Comparison of ENCODE assay signal across 32 cellular contexts in genomic region chr22:20304646-20305045, GRCh38. TPM values are rescaled to one million over a fixed set of nuclear protein-coding genes. Genes with fewer than 3 reads are reported as not detected.
"Had no signal": no experiment of that assay in that cellular context is flagged by ENCODE, and none has a peak within 500 bp of the region (broad histone marks: within the 10 kb centered on the region; RNA-seq: fewer than 3 reads in every experiment).

No MANE protein-coding gene starts in this region.

- H3K27me3 Mint-ChIP-seq: T-helper 17 cell had no signal

- H3K4me3 ChIP-seq: ascending aorta, breast epithelium, colonic mucosa, esophagus squamous epithelium, gastroesophageal sphincter had no signal

- H3K27me3 ChIP-seq: ascending aorta had no signal

- H3K36me3 ChIP-seq: ascending aorta, breast epithelium, colonic mucosa, esophagus squamous epithelium, gastroesophageal sphincter, WERI-Rb-1 had no signal

- H3K36me3 Mint-ChIP-seq: activated CD4-positive, alpha-beta memory T cell treated with anti-CD3 and anti-CD28 coated beads for 36 hours; activated CD8-positive, alpha-beta memory T cell treated with anti-CD3 and anti-CD28 coated beads, Interleukin-2, amount 10 ng/mL, durations not matched to agents 7 days and 5 days; activated naive CD4-positive, alpha-beta T cell treated with anti-CD3 and anti-CD28 coated beads, Interleukin-2, amount 50 U/mL, for 72 hours; activated naive CD8-positive, alpha-beta T cell treated with anti-CD3 and anti-CD28 coated beads, Interleukin-2, amount 10 ng/mL, durations not matched to agents 7 days and 5 days; brain had no signal

- H3K4me3 Mint-ChIP-seq: activated B cell treated with CpG ODN at 0.5 μM for 24 hours; activated CD4-positive, alpha-beta memory T cell treated with anti-CD3 and anti-CD28 coated beads for 36 hours; activated CD8-positive, alpha-beta memory T cell treated with anti-CD3 and anti-CD28 coated beads, Interleukin-2, amount 10 ng/mL, durations not matched to agents 7 days and 5 days; activated CD8-positive, alpha-beta T cell treated with anti-CD3 and anti-CD28 coated beads, Interleukin-2, amount 10 ng/mL, durations not matched to agents 7 days and 5 days; activated naive CD4-positive, alpha-beta T cell treated with anti-CD3 and anti-CD28 coated beads for 36 hours; activated naive CD8-positive, alpha-beta T cell treated with anti-CD3 and anti-CD28 coated beads, Interleukin-2, amount 10 ng/mL, durations not matched to agents 7 days and 5 days; activated T-helper 1 cell treated with anti-CD3 and anti-CD28 coated beads, Interleukin-12 subunit alpha, Interleukin-12 subunit beta, Interleukin-2, Interleukin-4 antibody, amounts not matched to agents 30 ng/mL and 10 ng/mL and 1 ng/mL, durations not matched to agents 14 hours and 24 hours and 36 hours; brain; T-helper 17 cell; T-helper 2 cell treated with Interferon-gamma antibody and Interleukin-4, amounts not matched to agents 5 μg/mL and 100 μg/mL, for 36 hours had no signal

- FAIRE-seq: endometrium, endothelial cell of umbilical vein had no signal

- H3K9me3 ChIP-seq: ascending aorta, breast epithelium, colonic mucosa, esophagus squamous epithelium, gastroesophageal sphincter had no signal

- H3K4me1 ChIP-seq: breast epithelium had no signal

- ATAC-seq: activated CD4-positive, CD25-positive, alpha-beta regulatory T cell treated with anti-CD3 and anti-CD28 coated beads, Interleukin-2, amount 50 U/mL, for 24 hours; activated CD8-positive, alpha-beta memory T cell treated with anti-CD3 and anti-CD28 coated beads, Interleukin-2, amount 10 ng/mL, durations not matched to agents 7 days and 5 days; activated CD8-positive, alpha-beta T cell treated with anti-CD3 and anti-CD28 coated beads, Interleukin-2, amount 10 ng/mL, durations not matched to agents 7 days and 5 days; activated naive CD4-positive, alpha-beta T cell treated with anti-CD3 and anti-CD28 coated beads, Interleukin-2, amount 50 U/mL, for 72 hours; gastroesophageal sphincter; T-helper 17 cell had no signal

- DNase-seq: activated B cell treated with CpG ODN at 0.5 μM for 24 hours; activated CD4-positive, alpha-beta memory T cell treated with anti-CD3 and anti-CD28 coated beads for 36 hours; activated CD4-positive, alpha-beta T cell treated with anti-CD3 and anti-CD28 coated beads for 48 hours; activated CD8-positive, alpha-beta memory T cell treated with anti-CD3 and anti-CD28 coated beads, Interleukin-2, amount 10 ng/mL, durations not matched to agents 7 days and 5 days; activated CD8-positive, alpha-beta memory T cell treated with anti-CD3 and anti-CD28 coated beads, Interleukin-2, amount 50 U/mL, for 4 hours; activated CD8-positive, alpha-beta T cell treated with anti-CD3 and anti-CD28 coated beads, Interleukin-2, amount 10 ng/mL, durations not matched to agents 7 days and 5 days; activated effector memory CD4-positive, alpha-beta T cell treated with anti-CD3 and anti-CD28 coated beads, Interleukin-2, amount 50 U/mL, for 16 hours; activated naive CD4-positive, alpha-beta T cell treated with anti-CD3 and anti-CD28 coated beads for 36 hours; activated naive CD8-positive, alpha-beta T cell treated with anti-CD3 and anti-CD28 coated beads, Interleukin-2, amount 10 ng/mL, durations not matched to agents 7 days and 5 days; activated T-cell treated with anti-CD3 and anti-CD28 coated beads, Interleukin-2, amount 50 U/mL, for 1 hour; activated T-cell treated with anti-CD3 and anti-CD28 coated beads, Interleukin-2, amount 50 U/mL, for 48 hours; caudate nucleus; colonic mucosa; effector CD8-positive, alpha-beta T cell; esophagus squamous epithelium; foreskin melanocyte; T-helper 1 cell; T-helper 17 cell; T1000; WERI-Rb-1 had no signal

- H3K4me1 Mint-ChIP-seq: activated B cell treated with CpG ODN at 0.5 μM for 24 hours, T-helper 17 cell had no signal

- H3K27ac Mint-ChIP-seq: activated B cell treated with CpG ODN at 0.5 μM for 24 hours; activated CD4-positive, alpha-beta memory T cell treated with anti-CD3 and anti-CD28 coated beads for 36 hours; activated CD8-positive, alpha-beta memory T cell treated with anti-CD3 and anti-CD28 coated beads, Interleukin-2, amount 10 ng/mL, durations not matched to agents 7 days and 5 days; activated CD8-positive, alpha-beta T cell treated with anti-CD3 and anti-CD28 coated beads, Interleukin-2, amount 10 ng/mL, durations not matched to agents 7 days and 5 days; activated naive CD4-positive, alpha-beta T cell treated with anti-CD3 and anti-CD28 coated beads for 36 hours; activated naive CD4-positive, alpha-beta T cell treated with anti-CD3 and anti-CD28 coated beads, Interleukin-2, amount 50 U/mL, for 72 hours; activated naive CD8-positive, alpha-beta T cell treated with anti-CD3 and anti-CD28 coated beads, Interleukin-2, amount 10 ng/mL, durations not matched to agents 7 days and 5 days; activated T-helper 1 cell treated with anti-CD3 and anti-CD28 coated beads, Interleukin-12 subunit alpha, Interleukin-12 subunit beta, Interleukin-2, Interleukin-4 antibody, amounts not matched to agents 30 ng/mL and 10 ng/mL and 1 ng/mL, durations not matched to agents 14 hours and 24 hours and 36 hours; activated T-helper 2 cell treated with anti-CD3 and anti-CD28 coated beads, Interferon-gamma antibody, Interleukin-2, Interleukin-4, amounts not matched to agents 10 μg/mL and 5 μg/mL and 100 μg/mL, durations not matched to agents 14 hours and 24 hours and 36 hours; brain; T-helper 17 cell; T-helper 2 cell treated with Interferon-gamma antibody and Interleukin-4, amounts not matched to agents 5 μg/mL and 100 μg/mL, for 36 hours had no signal

- H3K9me3 Mint-ChIP-seq: activated B cell treated with CpG ODN at 0.5 μM for 24 hours; activated CD4-positive, alpha-beta memory T cell treated with anti-CD3 and anti-CD28 coated beads for 36 hours; activated naive CD4-positive, alpha-beta T cell treated with anti-CD3 and anti-CD28 coated beads for 36 hours; activated naive CD4-positive, alpha-beta T cell treated with anti-CD3 and anti-CD28 coated beads, Interleukin-2, amount 50 U/mL, for 72 hours; activated naive CD8-positive, alpha-beta T cell treated with anti-CD3 and anti-CD28 coated beads, Interleukin-2, amount 10 ng/mL, durations not matched to agents 7 days and 5 days; activated T-helper 1 cell treated with anti-CD3 and anti-CD28 coated beads, Interleukin-12 subunit alpha, Interleukin-12 subunit beta, Interleukin-2, Interleukin-4 antibody, amounts not matched to agents 30 ng/mL and 10 ng/mL and 1 ng/mL, durations not matched to agents 14 hours and 24 hours and 36 hours; activated T-helper 2 cell treated with anti-CD3 and anti-CD28 coated beads, Interferon-gamma antibody, Interleukin-2, Interleukin-4, amounts not matched to agents 10 μg/mL and 5 μg/mL and 100 μg/mL, durations not matched to agents 14 hours and 24 hours and 36 hours; T-helper 2 cell treated with Interferon-gamma antibody and Interleukin-4, amounts not matched to agents 5 μg/mL and 100 μg/mL, for 36 hours had no signal

- H3K27ac ChIP-seq: ascending aorta, breast epithelium, colonic mucosa, epithelial cell of prostate, esophagus squamous epithelium, gastroesophageal sphincter, WERI-Rb-1 had no signal

RNA-seq across cellular contexts. Expression of gene RTN4R, which starts 36.5 kb away (rescaled TPM):
- total RNA-seq: activated B cell treated with CpG ODN at 0.5 μM for 24 hours had no signal
